ENCODE assay signal across 17 cellular contexts in genomic region chr3:29203846-29204245, GRCh38.
DNase-seq lines count a peak whose midpoint lies in the region; ATAC-seq and TF ChIP-seq lines count a peak whose summit lies in the region.
"Had no signal": no experiment of that assay in that cellular context is flagged by ENCODE, and none has a peak within 500 bp of the region (broad histone marks: within the 10 kb centered on the region; RNA-seq: fewer than 3 reads in every experiment).

No MANE protein-coding gene starts in this region.

- no peaks in the 10 kb centered on the region for H3K9me3 Mint-ChIP-seq in HFFc6
- H3K9me3 Mint-ChIP-seq: H9 had no signal

- 90% methylated on average over 1 of the region's 1 CpG for WGBS in suprapubic skin
- WGBS in ovary, 3 donors: 95 to 99% (median 96%) methylated on average over 1 of the region's 1 CpG

- H3K4me2 ChIP-seq in MM.1S (ENCODE audit: low read depth, low read length): no peak overlapping the region
- H3K4me2 ChIP-seq: BLaER1 treated with 17β-estradiol and CSF1 and Interleukin-3, amounts not matched to agents 10 nM and 100 nM had no signal

- H3K36me3 Mint-ChIP-seq in HFFc6 (ENCODE audit: low read depth): no peaks in the 10 kb centered on the region; the same call in 1 of the 2 replicates
- H3K36me3 Mint-ChIP-seq: CD4-positive, CD25-positive, alpha-beta regulatory T cell had no signal

- H3K4me3 ChIP-seq in fibroblast of the aortic adventitia (ENCODE audit: low read depth, low read length) (no peak overlapping the region), suprapubic skin (no peak overlapping the region), ovary (no peak overlapping the region), MM.1S (ENCODE audit: low read length) (no peak overlapping the region)
- H3K4me3 ChIP-seq: BLaER1 treated with 17β-estradiol and CSF1 and Interleukin-3, amounts not matched to agents 10 nM and 100 nM had no signal

- H3K4me3 Mint-ChIP-seq in HFFc6: no peak overlapping the region; the same call in 1 of the 2 replicates
- H3K4me3 Mint-ChIP-seq: CD4-positive, CD25-positive, alpha-beta regulatory T cell; H9 had no signal

- peak overlapping the region; percentile 52; the same call in 1 of the 2 replicates for H3K27ac Mint-ChIP-seq in HFFc6
- H3K27ac Mint-ChIP-seq: CD4-positive, CD25-positive, alpha-beta regulatory T cell; H9 had no signal

- no peak for TF ChIP-seq CTCF in HFFc6 (IDR thresholded peaks at IDR 0.05)
- no peak for TF ChIP-seq CTCF in fibroblast of the aortic adventitia (IDR thresholded peaks at IDR 0.05; ENCODE audit: insufficient read depth, low read length)
- no peak for TF ChIP-seq CTCF in suprapubic skin (IDR thresholded peaks at IDR 0.05)
- TF ChIP-seq CTCF in ovary (IDR thresholded peaks at IDR 0.05): no peak
- TF ChIP-seq CTCF in omental fat pad (IDR thresholded peaks at IDR 0.05): no peak
- no peak for TF ChIP-seq CTCF in MM.1S (IDR thresholded peaks at IDR 0.05; ENCODE audit: low read length)

- H4K20me1 ChIP-seq in MM.1S (ENCODE audit: insufficient read depth, low read length): no peaks in the 10 kb centered on the region
- H4K20me1 ChIP-seq: BLaER1 treated with 17β-estradiol and CSF1 and Interleukin-3, amounts not matched to agents 10 nM and 100 nM had no signal

- H3K9ac ChIP-seq in MM.1S (ENCODE audit: low read length): no peak overlapping the region
- H3K9ac ChIP-seq: BLaER1 treated with 17β-estradiol and CSF1 and Interleukin-3, amounts not matched to agents 10 nM and 100 nM had no signal

- TF ChIP-seq EP300 in suprapubic skin (IDR thresholded peaks at IDR 0.05) (no peak), ovary (IDR thresholded peaks at IDR 0.05) (no peak)

- H3K9me3 ChIP-seq in suprapubic skin (no peaks in the 10 kb centered on the region), ovary (no peaks in the 10 kb centered on the region), MM.1S (replicated peaks; ENCODE audit: insufficient read depth, low read length) (no peaks in the 10 kb centered on the region)
- H3K9me3 ChIP-seq: BLaER1 treated with 17β-estradiol and CSF1 and Interleukin-3, amounts not matched to agents 10 nM and 100 nM had no signal

- no peak for ATAC-seq in omental fat pad (ENCODE audit: low FRiP score)

- TF ChIP-seq POLR2A in suprapubic skin (IDR thresholded peaks at IDR 0.05): no peak
- TF ChIP-seq POLR2A in ovary (IDR thresholded peaks at IDR 0.05): no peak

- no peaks in the 10 kb centered on the region for H3K9me2 ChIP-seq in MM.1S (replicated peaks; ENCODE audit: insufficient read depth, low read length)

- DNase-seq in EL (peak; percentile 43), HFFc6 (peak; percentile 21), amniotic epithelial cell (ENCODE audit: low read depth) (peak; percentile 57), fibroblast of the aortic adventitia (ENCODE audit: low read depth) (peak; percentile 22), suprapubic skin (ENCODE audit: low spot score in 2 of 2) (no peak), ovary (no peak), omental fat pad (ENCODE audit: low spot score) (no peak), MM.1S (no peak)
- DNase-seq: ACHN; Calu3; CD4-positive, CD25-positive, alpha-beta regulatory T cell; DMS 273 treated with DMSO at 0.1 percent for 48 hours; GDM1; GOT3; H9; KBM-7 had no signal

- H3K27ac ChIP-seq in suprapubic skin (no peak overlapping the region), ovary (no peak overlapping the region), MM.1S (ENCODE audit: low read length) (no peak overlapping the region)
- H3K27ac ChIP-seq: BLaER1 treated with 17β-estradiol and CSF1 and Interleukin-3, amounts not matched to agents 10 nM and 100 nM had no signal

- H3K27me3 ChIP-seq in suprapubic skin (no peaks in the 10 kb centered on the region), ovary (no peaks in the 10 kb centered on the region), MM.1S (replicated peaks; ENCODE audit: insufficient read depth, low read length) (no peaks in the 10 kb centered on the region)
- H3K27me3 ChIP-seq: BLaER1 treated with 17β-estradiol and CSF1 and Interleukin-3, amounts not matched to agents 10 nM and 100 nM had no signal

- intact Hi-C loops in ovary (cut with DNase I): no loop called here

- H3K4me1 ChIP-seq in suprapubic skin: no peaks in the 10 kb centered on the region
- no peaks in the 10 kb centered on the region for H3K4me1 ChIP-seq in ovary (ENCODE audit: insufficient read depth)
- no peaks in the 10 kb centered on the region for H3K4me1 ChIP-seq in MM.1S (ENCODE audit: low read length)
- H3K4me1 ChIP-seq: BLaER1 treated with 17β-estradiol and CSF1 and Interleukin-3, amounts not matched to agents 10 nM and 100 nM had no signal

- no peaks in the 10 kb centered on the region for H3K79me2 ChIP-seq in MM.1S (ENCODE audit: low read length)

- no peaks in the 10 kb centered on the region; the same call in 1 of the 2 replicates for H3K27me3 Mint-ChIP-seq in HFFc6 (ENCODE audit: insufficient read depth)
- H3K27me3 Mint-ChIP-seq: CD4-positive, CD25-positive, alpha-beta regulatory T cell had no signal

- no peak overlapping the region for H2AFZ ChIP-seq in MM.1S (ENCODE audit: low read length)

- H3F3A ChIP-seq in MM.1S (ENCODE audit: insufficient read depth, low read length): no peaks in the 10 kb centered on the region

- no peaks in the 10 kb centered on the region for H3K36me3 ChIP-seq in suprapubic skin
- no peaks in the 10 kb centered on the region for H3K36me3 ChIP-seq in ovary
- no peaks in the 10 kb centered on the region for H3K36me3 ChIP-seq in MM.1S (replicated peaks; ENCODE audit: insufficient read depth, low read length)
- H3K36me3 ChIP-seq: BLaER1 treated with 17β-estradiol and CSF1 and Interleukin-3, amounts not matched to agents 10 nM and 100 nM had no signal

- peaks cover 64% of the 10 kb centered on the region for H3K4me1 Mint-ChIP-seq in HFFc6 (ENCODE audit: low read depth)
- H3K4me1 Mint-ChIP-seq: CD4-positive, CD25-positive, alpha-beta regulatory T cell; H9 had no signal

Comparison
In these comparisons a context has a peak if more than half of its experiments do, and no peak if none do; other contexts are left out.
1. DNase-seq: peak in EL (single experiment), HFFc6 (single experiment), amniotic epithelial cell (single experiment) and fibroblast of the aortic adventitia (single experiment); none in suprapubic skin (0 of 2), ovary (0 of 5), omental fat pad (single experiment) and MM.1S (single experiment).